In genomic region chr2:226116346-226116745, GRCh38 we compare ENCODE assay signal across 18 cellular contexts.
DNase-seq lines count a peak whose midpoint lies in the region; ATAC-seq and TF ChIP-seq lines count a peak whose summit lies in the region.
"Had no signal": no experiment of that assay in that cellular context is flagged by ENCODE, and none has a peak within 500 bp of the region (broad histone marks: within the 10 kb centered on the region; RNA-seq: fewer than 3 reads in every experiment).

No MANE protein-coding gene starts in this region.

- H3K4me2 ChIP-seq in mammary epithelial cell (ENCODE audit: insufficient read depth, low read depth, low read length) (no peak overlapping the region), PC-9 (no peak overlapping the region)
- H3K4me2 ChIP-seq: BLaER1 had no signal

- no peaks in the 10 kb centered on the region for H3K36me3 Mint-ChIP-seq in MCF 10A (ENCODE audit: insufficient read depth, unreplicated experiment)
- H3K36me3 Mint-ChIP-seq: CD8-positive, alpha-beta T cell had no signal

- H3K4me1 ChIP-seq in mammary epithelial cell (ENCODE audit: insufficient read depth, low read length) (peaks cover 48% of the 10 kb centered on the region), PC-9 (replicated peaks; ENCODE audit: insufficient read depth) (peaks cover 64% of the 10 kb centered on the region), foreskin keratinocyte (peaks cover 45% of the 10 kb centered on the region), uterus (no peaks in the 10 kb centered on the region), stomach (peaks cover 0 to 30% (median 0%) of the 10 kb centered on the region in 4 donors)
- H3K4me1 ChIP-seq: BLaER1 had no signal

- TF ChIP-seq EP300 in stomach (IDR thresholded peaks at IDR 0.05), result no peak

- dilution Hi-C loops in mammary epithelial cell (cut with HindIII; ENCODE audit: low sequenced_read_pairs), result no loop called here

- H3K36me3 ChIP-seq in mammary epithelial cell (ENCODE audit: insufficient read depth, low read length) (no peaks in the 10 kb centered on the region), PC-9 (ENCODE audit: low read depth) (peaks cover 6% of the 10 kb centered on the region; the same call in 1 of the 2 replicates), uterus (no peaks in the 10 kb centered on the region), stomach (no peaks in the 10 kb centered on the region)
- H3K36me3 ChIP-seq: BLaER1 had no signal

- POLR2A ChIA-PET in MCF 10A (lab: Yijun Ruan, JAX) (interaction anchor here (0.7 to 6.5 kb wide), 11 partner anchors 9 to 683 kb away, joined by 3 to 94 read pairs (median 8); partner anchors contain the start of gene IRS1), PC-9 (lab: Charles Lee; ENCODE audit: unreplicated experiment) (no interaction called here)

- no peaks in the 10 kb centered on the region for H3K9me3 ChIP-seq in mammary epithelial cell (replicated peaks; ENCODE audit: insufficient read depth, low read length)
- peaks cover 2% of the 10 kb centered on the region for H3K9me3 ChIP-seq in PC-9 (ENCODE audit: insufficient read depth, low read depth)
- no peaks in the 10 kb centered on the region for H3K9me3 ChIP-seq in uterus
- no peaks in the 10 kb centered on the region for H3K9me3 ChIP-seq in stomach
- H3K9me3 ChIP-seq: BLaER1 had no signal

- no peak overlapping the region for H3K4me3 ChIP-seq in mammary epithelial cell (replicated peaks in 1 of 3; ENCODE audit: insufficient read depth in 1 of 3, low read depth in 2 of 3, low read length in 3 of 3)
- no peak overlapping the region for H3K4me3 ChIP-seq in PC-9
- no peak overlapping the region for H3K4me3 ChIP-seq in uterus
- H3K4me3 ChIP-seq in stomach, result no peak overlapping the region
- H3K4me3 ChIP-seq: BLaER1, GM12878 had no signal

- ATAC-seq in foreskin keratinocyte, result no peak
- ATAC-seq: CD8-positive, alpha-beta T cell; GM12878; Right ventricle myocardium inferior had no signal

- H3K27ac ChIP-seq in mammary epithelial cell (ENCODE audit: insufficient read depth, low read depth, low read length) (peak overlapping the region; percentile 97), PC-9 (peak overlapping the region; percentile 83), foreskin keratinocyte (peak overlapping the region; percentile 88), uterus (peak overlapping the region; percentile 8 to 48), stomach (no peak overlapping the region)
- H3K27ac ChIP-seq: BLaER1 had no signal

- CTCF ChIA-PET in mammary epithelial cell (lab: Charles Lee; ENCODE audit: low non-redundant PET), result interaction anchor here (0.6 kb wide), 1 partner anchor 339 kb away, joined by 3 read pairs; no protein-coding TSS in a partner anchor
- CTCF ChIA-PET in MCF 10A (lab: Yijun Ruan, JAX), result interaction anchor here (1.0 to 1.4 kb wide), 2 partner anchors 447 to 684 kb away, joined by 3 read pairs; partner anchors contain the start of gene IRS1
- CTCF ChIA-PET in PC-9 (lab: Charles Lee), result no interaction called here

- in situ Hi-C loops in mammary epithelial cell (cut with MboI; ENCODE audit: low sequenced_read_pairs in 2 of 2), result no loop called here

- WGBS in mammary epithelial cell (ENCODE audit: low coverage, missing lambda C conversion rate), result 98% methylated on average over 3 of the region's 3 CpGs
- 84 to 91% (median 89%) methylated on average over 3 of the region's 3 CpGs for WGBS in stomach, 5 donors

- H4K20me1 ChIP-seq in mammary epithelial cell (ENCODE audit: insufficient read depth, low read length), result no peaks in the 10 kb centered on the region
- H4K20me1 ChIP-seq in PC-9 (ENCODE audit: insufficient read depth), result no peaks in the 10 kb centered on the region
- H4K20me1 ChIP-seq: BLaER1 had no signal

- intact Hi-C loops in mammary epithelial cell (cut with micrococcal nuclease) (loop anchor here (5.0 kb wide), 3 partner anchors 54 to 444 kb away; no protein-coding TSS in a partner anchor), MCF 10A (cut with micrococcal nuclease) (loop anchor here (5.0 to 10.0 kb wide), 4 partner anchors 89 to 536 kb away; no protein-coding TSS in a partner anchor), PC-9 (cut with micrococcal nuclease; ENCODE audit: unreplicated experiment) (loop anchor here (5.0 kb wide), 4 partner anchors 221 to 721 kb away; partner anchors contain the start of gene RHBDD1), uterus (cut with DNase I; ENCODE audit: low total_unique reads) (loop anchor here (5.0 kb wide), 1 partner anchor 681 kb away; the partner anchor contains the start of gene IRS1), stomach (cut with DNase I; ENCODE audit: low total_unique reads) (no loop called here)

- no peaks in the 10 kb centered on the region for H3K9me3 Mint-ChIP-seq in MCF 10A (ENCODE audit: unreplicated experiment)
- H3K9me3 Mint-ChIP-seq: CD8-positive, alpha-beta T cell had no signal

- H3K4me3 Mint-ChIP-seq in MCF 10A (ENCODE audit: unreplicated experiment), result no peak overlapping the region
- H3K4me3 Mint-ChIP-seq: CD8-positive, alpha-beta T cell had no signal

- no peak overlapping the region for H2AFZ ChIP-seq in mammary epithelial cell (ENCODE audit: low read depth, low read length)
- H2AFZ ChIP-seq in PC-9, result no peak overlapping the region

- BruUV-seq in mammary epithelial cell (replicated peaks; lab: Mats Ljungman, UMichigan) (no TSS peak), MCF 10A (replicated peaks; lab: Mats Ljungman, UMichigan) (no TSS peak), PC-9 (replicated peaks; lab: Mats Ljungman, UMichigan) (no TSS peak)

- no peaks in the 10 kb centered on the region for H3K27me3 ChIP-seq in mammary epithelial cell (ENCODE audit: insufficient read depth, low read length)
- H3K27me3 ChIP-seq in PC-9 (ENCODE audit: insufficient read depth, low read depth), result no peaks in the 10 kb centered on the region
- H3K27me3 ChIP-seq in foreskin keratinocyte, result no peaks in the 10 kb centered on the region
- H3K27me3 ChIP-seq in uterus, result no peaks in the 10 kb centered on the region
- H3K27me3 ChIP-seq in stomach, result no peaks in the 10 kb centered on the region
- H3K27me3 ChIP-seq: BLaER1 had no signal

- DNase-seq in mammary epithelial cell (no peak), MCF 10A (ENCODE audit: unreplicated experiment) (no peak), PC-9 (no peak), foreskin keratinocyte (no peak), uterus (no peak), stomach (no peak), DMS53 (lab: John Stamatoyannopoulos, UW) (no peak), RKO (ENCODE audit: low spot score) (no peak)
- DNase-seq: Calu3; CD8-positive, alpha-beta T cell; KBM-7; NCI-H1105 treated with DMSO at 0.1 percent for 48 hours; NCI-H1694; NCI-H2081 treated with DMSO at 0.1 percent for 48 hours; NCI-H748 treated with DMSO at 0.1 percent for 48 hours had no signal

- no peaks in the 10 kb centered on the region for H3K27me3 Mint-ChIP-seq in MCF 10A (ENCODE audit: insufficient read depth, unreplicated experiment)

- no peak overlapping the region for H3K27ac Mint-ChIP-seq in MCF 10A (ENCODE audit: low read depth, unreplicated experiment)
- H3K27ac Mint-ChIP-seq: CD8-positive, alpha-beta T cell had no signal

- TF ChIP-seq POLR2A in uterus (IDR thresholded peaks at IDR 0.05) (no peak), stomach (IDR thresholded peaks at IDR 0.05) (no peak)

- peaks cover 63% of the 10 kb centered on the region for H3F3A ChIP-seq in PC-9 (ENCODE audit: insufficient read depth, low read depth)

- H3K9ac ChIP-seq in mammary epithelial cell (ENCODE audit: insufficient read depth, low read length), result no peak overlapping the region
- H3K9ac ChIP-seq: BLaER1 had no signal

- no peaks in the 10 kb centered on the region for H3K9me2 ChIP-seq in PC-9 (ENCODE audit: insufficient read depth)

- no peaks in the 10 kb centered on the region for H3K79me2 ChIP-seq in mammary epithelial cell (ENCODE audit: insufficient read depth, low read length)
- H3K79me2 ChIP-seq in PC-9 (ENCODE audit: low read depth), result no peaks in the 10 kb centered on the region

- peaks cover 47% of the 10 kb centered on the region for H3K4me1 Mint-ChIP-seq in MCF 10A (ENCODE audit: insufficient read depth, unreplicated experiment)

- no peak for TF ChIP-seq CTCF in mammary epithelial cell (conservative IDR thresholded peaks at IDR 0.05 in 1 of 2, IDR thresholded peaks at IDR 0.05 in 1 of 2; ENCODE audit: extremely low read depth in 1 of 2, insufficient read depth in 1 of 2, low read depth in 1 of 2, low read length in 2 of 2)
- TF ChIP-seq CTCF in MCF 10A (IDR thresholded peaks at IDR 0.05; ENCODE audit: unreplicated experiment), result no peak
- no peak for TF ChIP-seq CTCF in PC-9 (conservative IDR thresholded peaks at IDR 0.05)
- no peak for TF ChIP-seq CTCF in foreskin keratinocyte (conservative IDR thresholded peaks at IDR 0.05)
- TF ChIP-seq CTCF in uterus (IDR thresholded peaks at IDR 0.05), result no peak
- no peak for TF ChIP-seq CTCF in stomach (IDR thresholded peaks at IDR 0.05)

Comparison
In these comparisons a context has a peak if more than half of its experiments do, and no peak if none do; other contexts are left out.
1. H3K27ac ChIP-seq: peak in mammary epithelial cell (single experiment), PC-9 (single experiment), foreskin keratinocyte (single experiment) and uterus (2 of 2); none in stomach (0 of 5).